ENCODE assay signal across 14 cellular contexts in genomic region chr9:100442072-100442471, GRCh38.
"Had no signal": no experiment of that assay in that cellular context is flagged by ENCODE, and none has a peak within 500 bp of the region (broad histone marks: within the 10 kb centered on the region; RNA-seq: fewer than 3 reads in every experiment).

No MANE protein-coding gene starts in this region.

- H3K9me3 Mint-ChIP-seq: activated T-helper 17 cell treated with anti-CD3 and anti-CD28 coated beads, Interleukin-2, amount 50 U/mL, for 72 hours; immature natural killer cell; stimulated activated effector memory CD8-positive, alpha-beta T cell treated with anti-CD3 and anti-CD28 coated beads, Interleukin-12 subunit alpha, Interleukin-12 subunit beta, amount 100 ng/mL, for 72 hours had no signal

- H3K36me3 ChIP-seq: ascending aorta had no signal

- H3K4me3 Mint-ChIP-seq: activated T-helper 17 cell treated with anti-CD3 and anti-CD28 coated beads, Interleukin-2, amount 50 U/mL, for 72 hours; immature natural killer cell; stimulated activated effector memory CD8-positive, alpha-beta T cell treated with anti-CD3 and anti-CD28 coated beads, Interleukin-12 subunit alpha, Interleukin-12 subunit beta, amount 100 ng/mL, for 72 hours had no signal

- H3K27ac Mint-ChIP-seq: activated T-helper 17 cell treated with anti-CD3 and anti-CD28 coated beads, Interleukin-2, amount 50 U/mL, for 72 hours; immature natural killer cell; stimulated activated effector memory CD8-positive, alpha-beta T cell treated with anti-CD3 and anti-CD28 coated beads, Interleukin-12 subunit alpha, Interleukin-12 subunit beta, amount 100 ng/mL, for 72 hours had no signal

- H3K4me1 ChIP-seq: foreskin keratinocyte, parathyroid adenoma had no signal

- H3K27me3 ChIP-seq: ascending aorta, esophagus squamous epithelium, foreskin keratinocyte had no signal

- H3K27me3 Mint-ChIP-seq: activated T-helper 17 cell treated with anti-CD3 and anti-CD28 coated beads, Interleukin-2, amount 50 U/mL, for 72 hours had no signal

- ATAC-seq: activated CD4-positive, CD25-positive, alpha-beta regulatory T cell treated with anti-CD3 and anti-CD28 coated beads, Interleukin-2, amount 50 U/mL, for 24 hours; activated T-helper 17 cell treated with anti-CD3 and anti-CD28 coated beads, Interleukin-2, amount 50 U/mL, for 72 hours; foreskin keratinocyte; stimulated activated effector memory CD8-positive, alpha-beta T cell treated with anti-CD3 and anti-CD28 coated beads, Interleukin-12 subunit alpha, Interleukin-12 subunit beta, amount 100 ng/mL, for 72 hours had no signal

- H3K9ac ChIP-seq: parathyroid adenoma had no signal

- DNase-seq: activated CD4-positive, alpha-beta T cell treated with anti-CD3 and anti-CD28 coated beads, Interleukin-2, amount 50 U/mL, for 4 hours; activated naive CD4-positive, alpha-beta T cell treated with Interleukin-2 at 50 U/mL for 16 hours; esophagus squamous epithelium; foreskin keratinocyte; glutamatergic neuron; hypothalamus; immature natural killer cell; midbrain; T-helper 9 cell had no signal

- H3K9me3 ChIP-seq: ascending aorta, esophagus squamous epithelium had no signal
